1 cellular context compared by ENCODE assay signal in the genomic region with DNA sequence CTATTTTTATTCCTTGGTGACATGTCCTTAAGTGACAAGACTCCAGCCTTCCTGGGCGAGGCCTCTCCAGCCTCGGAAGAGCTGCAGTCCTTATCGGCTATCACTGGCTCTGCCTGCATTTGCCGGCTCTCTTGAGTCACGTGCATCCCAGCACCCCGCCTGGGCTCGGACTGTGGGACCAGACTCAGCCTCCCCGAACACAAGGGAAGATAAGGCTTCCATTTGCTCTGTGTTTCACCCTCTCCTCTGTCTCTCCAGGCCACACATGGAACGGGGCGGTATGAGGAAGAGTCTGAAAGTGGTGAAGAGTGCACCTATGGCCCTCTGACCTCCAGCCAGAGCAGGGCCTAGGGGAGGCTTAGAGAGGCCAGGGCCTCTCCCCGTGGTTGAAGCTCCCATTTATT.
TF ChIP-seq lines count a peak whose summit lies in the region.

No MANE protein-coding gene starts in this region.

TF ChIP-seq in K562, 482 proteins besides CTCF, POLR2A, EP300 and RAD21 (continued from another document):
- no peak for TF ChIP-seq SIX5 (IDR thresholded peaks at IDR 0.05; ENCODE audit: borderline replicate concordance in 1 of 2, insufficient read depth in 1 of 2, low read depth in 1 of 2, low read length in 2 of 2)
- 0 out of 2 replicates have a peak, but pooled peaks have one; percentile 15 for TF ChIP-seq ZNF41 (CRISPR knock-in tag; conservative IDR thresholded peaks at IDR 0.05)
- no peak for TF ChIP-seq ZNF274 (IDR thresholded peaks at IDR 0.05; ENCODE audit: borderline replicate concordance, low read depth, low read length)
- TF ChIP-seq, protein P1, sequence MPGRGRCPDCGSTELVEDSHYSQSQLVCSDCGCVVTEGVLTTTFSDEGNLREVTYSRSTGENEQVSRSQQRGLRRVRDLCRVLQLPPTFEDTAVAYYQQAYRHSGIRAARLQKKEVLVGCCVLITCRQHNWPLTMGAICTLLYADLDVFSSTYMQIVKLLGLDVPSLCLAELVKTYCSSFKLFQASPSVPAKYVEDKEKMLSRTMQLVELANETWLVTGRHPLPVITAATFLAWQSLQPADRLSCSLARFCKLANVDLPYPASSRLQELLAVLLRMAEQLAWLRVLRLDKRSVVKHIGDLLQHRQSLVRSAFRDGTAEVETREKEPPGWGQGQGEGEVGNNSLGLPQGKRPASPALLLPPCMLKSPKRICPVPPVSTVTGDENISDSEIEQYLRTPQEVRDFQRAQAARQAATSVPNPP (IDR thresholded peaks at IDR 0.05; ENCODE audit: borderline replicate concordance, insufficient read depth, insufficient read length) = no peak
- TF ChIP-seq HLTF (IDR thresholded peaks at IDR 0.05) = no peak
- no peak for TF ChIP-seq TRIM28 (IDR thresholded peaks at IDR 0.05)
- peak; percentile 51 for TF ChIP-seq NEUROD1 (IDR thresholded peaks at IDR 0.05; ENCODE audit: borderline replicate concordance, low read depth, low read length, partially characterized antibody)
- TF ChIP-seq EGR1 (conservative IDR thresholded peaks at IDR 0.05) = no peak
- peak; percentile 79; the same call in 1 of the 2 replicates for TF ChIP-seq ZNF76 (CRISPR knock-in tag; IDR thresholded peaks at IDR 0.05; ENCODE audit: borderline replicate concordance)
- 0 out of 2 replicates have a peak, but pooled peaks have one; percentile 44 for TF ChIP-seq ZKSCAN8 (CRISPR knock-in tag; IDR thresholded peaks at IDR 0.05)
- no peak for TF ChIP-seq FOXA3 (CRISPR knock-in tag; conservative IDR thresholded peaks at IDR 0.05 in 1 of 2, IDR thresholded peaks at IDR 0.05 in 1 of 2)
- TF ChIP-seq ZNF699 (CRISPR knock-in tag; IDR thresholded peaks at IDR 0.05; ENCODE audit: insufficient replicate concordance) = no peak
- TF ChIP-seq, protein P2, sequence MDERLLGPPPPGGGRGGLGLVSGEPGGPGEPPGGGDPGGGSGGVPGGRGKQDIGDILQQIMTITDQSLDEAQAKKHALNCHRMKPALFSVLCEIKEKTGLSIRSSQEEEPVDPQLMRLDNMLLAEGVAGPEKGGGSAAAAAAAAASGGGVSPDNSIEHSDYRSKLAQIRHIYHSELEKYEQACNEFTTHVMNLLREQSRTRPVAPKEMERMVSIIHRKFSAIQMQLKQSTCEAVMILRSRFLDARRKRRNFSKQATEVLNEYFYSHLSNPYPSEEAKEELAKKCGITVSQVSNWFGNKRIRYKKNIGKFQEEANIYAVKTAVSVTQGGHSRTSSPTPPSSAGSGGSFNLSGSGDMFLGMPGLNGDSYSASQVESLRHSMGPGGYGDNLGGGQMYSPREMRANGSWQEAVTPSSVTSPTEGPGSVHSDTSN (CRISPR knock-in tag; IDR thresholded peaks at IDR 0.05; ENCODE audit: low read depth) = no peak
- TF ChIP-seq, protein P2 (tag; conservative IDR thresholded peaks at IDR 0.05; ENCODE audit: low read depth) = 0 out of 2 replicates have a peak, but pooled peaks have one; percentile 8
- TF ChIP-seq ZNF445 (CRISPR knock-in tag; IDR thresholded peaks at IDR 0.05; ENCODE audit: low read depth) = 0 out of 2 replicates have a peak, but pooled peaks have one; percentile 25
- TF ChIP-seq, protein P3, sequence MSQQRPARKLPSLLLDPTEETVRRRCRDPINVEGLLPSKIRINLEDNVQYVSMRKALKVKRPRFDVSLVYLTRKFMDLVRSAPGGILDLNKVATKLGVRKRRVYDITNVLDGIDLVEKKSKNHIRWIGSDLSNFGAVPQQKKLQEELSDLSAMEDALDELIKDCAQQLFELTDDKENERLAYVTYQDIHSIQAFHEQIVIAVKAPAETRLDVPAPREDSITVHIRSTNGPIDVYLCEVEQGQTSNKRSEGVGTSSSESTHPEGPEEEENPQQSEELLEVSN (IDR thresholded peaks at IDR 0.05; ENCODE audit: borderline replicate concordance in 1 of 2, extremely low read depth in 1 of 2, insufficient read depth in 1 of 2, insufficient read length in 1 of 2, low read depth in 1 of 2, low read length in 1 of 2, poor library complexity in 1 of 2, severe bottlenecking in 1 of 2) = peak; percentile 75 to 77
- TF ChIP-seq KDM1A (IDR thresholded peaks at IDR 0.05) = no peak
- no peak for TF ChIP-seq GABPB1 (CRISPR knock-in tag; IDR thresholded peaks at IDR 0.05)
- TF ChIP-seq SAFB2 (IDR thresholded peaks at IDR 0.05; ENCODE audit: borderline replicate concordance, low read depth, low read length, severe bottlenecking) = no peak
- TF ChIP-seq ZNF316 (IDR thresholded peaks at IDR 0.05) = no peak
- TF ChIP-seq SPI1 (IDR thresholded peaks at IDR 0.05; ENCODE audit: borderline replicate concordance, low read depth, low read length) = no peak
- no peak for TF ChIP-seq ZNF717 (CRISPR knock-in tag; IDR thresholded peaks at IDR 0.05)
- TF ChIP-seq, protein P4, sequence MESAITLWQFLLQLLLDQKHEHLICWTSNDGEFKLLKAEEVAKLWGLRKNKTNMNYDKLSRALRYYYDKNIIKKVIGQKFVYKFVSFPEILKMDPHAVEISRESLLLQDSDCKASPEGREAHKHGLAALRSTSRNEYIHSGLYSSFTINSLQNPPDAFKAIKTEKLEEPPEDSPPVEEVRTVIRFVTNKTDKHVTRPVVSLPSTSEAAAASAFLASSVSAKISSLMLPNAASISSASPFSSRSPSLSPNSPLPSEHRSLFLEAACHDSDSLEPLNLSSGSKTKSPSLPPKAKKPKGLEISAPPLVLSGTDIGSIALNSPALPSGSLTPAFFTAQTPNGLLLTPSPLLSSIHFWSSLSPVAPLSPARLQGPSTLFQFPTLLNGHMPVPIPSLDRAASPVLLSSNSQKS (CRISPR knock-in tag; IDR thresholded peaks at IDR 0.05) = no peak
- TF ChIP-seq ARHGAP35 (IDR thresholded peaks at IDR 0.05; ENCODE audit: partially characterized antibody) = no peak
